ENCODE assay signal across 8 cellular contexts in genomic region chr17:63842540-63843386, GRCh38. TPM values are rescaled to one million over a fixed set of nuclear protein-coding genes. Genes with fewer than 3 reads are reported as not detected.
DNase-seq lines count a peak whose midpoint lies in the region; ATAC-seq and TF ChIP-seq lines count a peak whose summit lies in the region.

SMARCD2 (minus strand) TSS chr17:63842685; CDS start chr17:63842674, 11 bp downstream.

- ATAC-seq in GM19452 (IDR thresholded peaks at IDR 0.05; ENCODE audit: unreplicated experiment), result peak; percentile 73

- H3K9me3 ChIP-seq in duodenal mucosa (ENCODE audit: control insufficient read depth in 1 of 2, low read length in 2 of 2), result no peaks in the 10 kb centered on the region

- peaks cover 46% of the 10 kb centered on the region for H3K4me1 Mint-ChIP-seq in activated CD4-positive, alpha-beta memory T cell treated with anti-CD3 and anti-CD28 coated beads, Interleukin-2, amount 10 ng/mL, durations not matched to agents 7 days and 5 days

- no peaks in the 10 kb centered on the region for H3K27me3 ChIP-seq in duodenal mucosa (ENCODE audit: control insufficient read depth in 1 of 2, insufficient read depth in 2 of 2, low read length in 2 of 2)

- H3K27me3 Mint-ChIP-seq in activated CD4-positive, alpha-beta memory T cell treated with anti-CD3 and anti-CD28 coated beads, Interleukin-2, amount 10 ng/mL, durations not matched to agents 7 days and 5 days, result no peaks in the 10 kb centered on the region

- H3K9me3 Mint-ChIP-seq in activated CD4-positive, alpha-beta memory T cell treated with anti-CD3 and anti-CD28 coated beads, Interleukin-2, amount 10 ng/mL, durations not matched to agents 7 days and 5 days, result no peaks in the 10 kb centered on the region

- peaks cover 32 to 36% of the 10 kb centered on the region in 2 donors for H3K4me1 ChIP-seq in duodenal mucosa (ENCODE audit: control insufficient read depth in 1 of 2, insufficient read depth in 2 of 2, low read length in 2 of 2)

- peak within 1 kb of the TSS; percentile 84 to 91 for H3K9ac ChIP-seq in duodenal mucosa (ENCODE audit: low read depth in 1 of 2, low read length in 2 of 2)

- POLR2A ChIA-PET in activated CD4-positive, alpha-beta memory T cell treated with anti-CD3 and anti-CD28 coated beads, Interleukin-2, amount 10 ng/mL, durations not matched to agents 7 days and 5 days (lab: Charles Lee), result interaction anchor here (0.8 to 9.7 kb wide), 21 partner anchors 11 to 664 kb away, joined by 3 to 194 read pairs (median 7); partner anchors contain the start of genes CCDC47, CEP95, DCAF7 and DDX42

- DNase-seq in CD1c-positive myeloid dendritic cell (ENCODE audit: extremely low spot score), result peak; percentile 99
- DNase-seq in HK-2 (ENCODE audit: unreplicated experiment), result peak; percentile 99
- peak; percentile 95 for DNase-seq in NCI-H82 treated with DMSO at 0.1 percent for 48 hours (lab: John Stamatoyannopoulos, UW; ENCODE audit: unreplicated experiment)
- peak; percentile 99 for DNase-seq in activated CD4-positive, alpha-beta memory T cell treated with anti-CD3 and anti-CD28 coated beads, Interleukin-2, amount 10 ng/mL, durations not matched to agents 7 days and 5 days
- peak; percentile 98 to 100 for DNase-seq in lower leg skin (ENCODE audit: low spot score in 2 of 2)
- peak; percentile 99 to 100 for DNase-seq in stimulated activated CD4-positive, alpha-beta T cell treated with anti-CD3 and anti-CD28 coated beads, Interleukin-4, amount 100 ng/mL, for 48 hours (ENCODE audit: low read depth in 2 of 2)

- peak within 1 kb of the TSS; percentile 96 for H3K27ac Mint-ChIP-seq in activated CD4-positive, alpha-beta memory T cell treated with anti-CD3 and anti-CD28 coated beads, Interleukin-2, amount 10 ng/mL, durations not matched to agents 7 days and 5 days

- CTCF ChIA-PET in activated CD4-positive, alpha-beta memory T cell treated with anti-CD3 and anti-CD28 coated beads, Interleukin-2, amount 10 ng/mL, durations not matched to agents 7 days and 5 days (lab: Charles Lee), result interaction anchor here (0.8 to 3.3 kb wide), 9 partner anchors 8 to 69 kb away, joined by 3 to 28 read pairs (median 4); partner anchors contain the start of genes CCDC47, DDX42 and FTSJ3

- H3K27ac ChIP-seq in duodenal mucosa (ENCODE audit: low read depth, low read length), result peak within 1 kb of the TSS; percentile 80

- peaks cover 3 to 6% of the 10 kb centered on the region in 2 donors for H3K36me3 ChIP-seq in duodenal mucosa (ENCODE audit: control insufficient read depth in 1 of 2, insufficient read depth in 2 of 2, low read length in 2 of 2)

- no peak for TF ChIP-seq POLR2A in lower leg skin (IDR thresholded peaks at IDR 0.05)

- peak in 1 of 3 donors; percentile 11 for TF ChIP-seq CTCF in lower leg skin (IDR thresholded peaks at IDR 0.05)

- WGBS in lower leg skin, 2 donors, result 0 to 2% methylated on average over 31 to 76 of the region's 92 CpGs

- H3K4me3 ChIP-seq in duodenal mucosa (ENCODE audit: low read depth in 1 of 2, low read length in 2 of 2) (peak within 1 kb of the TSS; percentile 79 to 90), lower leg skin (ENCODE audit: low read depth, poor library complexity, severe bottlenecking) (peak within 1 kb of the TSS; percentile 90)

- H3K36me3 Mint-ChIP-seq in activated CD4-positive, alpha-beta memory T cell treated with anti-CD3 and anti-CD28 coated beads, Interleukin-2, amount 10 ng/mL, durations not matched to agents 7 days and 5 days (ENCODE audit: low read depth), result peaks cover 20% of the 10 kb centered on the region

- intact Hi-C loops in lower leg skin (cut with DNase I; ENCODE audit: low total_unique reads), result no loop called here

- H3K4me3 Mint-ChIP-seq in activated CD4-positive, alpha-beta memory T cell treated with anti-CD3 and anti-CD28 coated beads, Interleukin-2, amount 10 ng/mL, durations not matched to agents 7 days and 5 days, result peak within 1 kb of the TSS; percentile 97

RNA-seq across cellular contexts. Expression of gene SMARCD2, which starts in this region (rescaled TPM):
- 100 to 1,000 TPM; 150 to 152 TPM for total RNA-seq in activated CD4-positive, alpha-beta memory T cell treated with anti-CD3 and anti-CD28 coated beads, Interleukin-2, amount 10 ng/mL, durations not matched to agents 7 days and 5 days
- 100 to 1,000 TPM; 235 to 310 (median 272) TPM for total RNA-seq in lower leg skin

Comparison
In these comparisons a context has a peak if more than half of its experiments do, and no peak if none do; other contexts are left out.
1. Peak in every context shown above with its lines: DNase-seq, ATAC-seq, H3K4me3 ChIP-seq and H3K27ac ChIP-seq.